Comparison of ENCODE assay signal across 12 cellular contexts in the genomic region with DNA sequence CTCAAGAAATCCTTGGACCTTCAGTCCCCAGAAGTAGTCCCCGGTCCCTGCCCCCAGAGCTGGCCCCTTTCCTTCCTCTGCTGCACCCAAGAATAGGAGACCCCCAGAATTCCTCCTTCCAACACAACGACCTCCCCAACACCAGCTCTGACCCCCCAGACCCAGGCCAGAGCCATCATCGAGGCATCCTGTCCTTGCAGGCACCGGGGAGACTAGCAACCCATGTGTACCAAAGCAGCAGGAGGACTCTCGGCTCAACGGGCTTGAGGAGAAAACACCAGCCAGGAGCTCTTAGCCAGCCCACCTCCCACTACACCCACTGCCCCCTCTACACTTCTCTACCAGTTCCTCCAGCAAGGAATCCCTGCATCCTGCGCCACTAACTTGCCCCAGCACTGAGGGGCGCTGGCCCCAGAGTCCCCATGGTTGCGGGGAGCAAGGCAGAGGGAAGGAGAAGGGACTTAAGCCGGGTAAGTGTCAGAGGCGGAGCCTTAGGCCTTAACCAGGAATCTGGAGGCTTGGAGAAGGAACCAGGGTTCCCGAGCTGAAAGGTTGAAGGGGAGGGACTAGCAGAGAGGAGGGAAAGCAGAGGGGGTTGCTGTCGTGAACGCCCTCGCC. TPM values are rescaled to one million over a fixed set of nuclear protein-coding genes. Genes with fewer than 3 reads are reported as not detected.
A peak's percentile ranks its signal among the peaks of the same experiment; 100 is the strongest.
DNase-seq lines count a peak whose midpoint lies in the region; ATAC-seq and TF ChIP-seq lines count a peak whose summit lies in the region.
"Had no signal": no experiment of that assay in that cellular context is flagged by ENCODE, and none has a peak within 500 bp of the region (broad histone marks: within the 10 kb centered on the region; RNA-seq: fewer than 3 reads in every experiment).

No MANE protein-coding gene starts in this region.

- H2BK5ac ChIP-seq in trophoblast cell (ENCODE audit: low read depth, low read length, poor library complexity): no peak overlapping the region

- no peak overlapping the region for H3K27ac Mint-ChIP-seq in Calu3 (ENCODE audit: unreplicated experiment)
- H3K27ac Mint-ChIP-seq in T-helper 17 cell: no peak overlapping the region
- H3K27ac Mint-ChIP-seq: natural killer cell treated with Interleukin-12 subunit alpha and Interleukin-12 subunit beta and Interleukin-15 and Interleukin-18, amount 100 ng/mL, for 72 hours had no signal

- no peak overlapping the region for H4K91ac ChIP-seq in trophoblast cell (ENCODE audit: low read depth, low read length)

- DNase-seq in Calu3 (no peak), T-helper 17 cell (no peak), trophoblast cell (no peak), Karpas-422 (no peak), midbrain (lab: John Stamatoyannopoulos, UW) (no peak), AG08396 (ENCODE audit: low spot score) (no peak)
- DNase-seq: GDM1 had no signal

- no CpG with 5 or more reads among the region's 15 CpGs for WGBS in trophoblast cell (ENCODE audit: extremely low coverage, insufficient coverage, insufficient read length)

- H3K9me3 Mint-ChIP-seq in Calu3 (ENCODE audit: low read depth, unreplicated experiment): no peaks in the 10 kb centered on the region
- H3K9me3 Mint-ChIP-seq: natural killer cell treated with Interleukin-12 subunit alpha and Interleukin-12 subunit beta and Interleukin-15 and Interleukin-18, amount 100 ng/mL, for 72 hours had no signal

- H3K4me3 ChIP-seq in iPS-15b (ENCODE audit: low read depth, low read length): peak overlapping the region; percentile 63
- H3K4me3 ChIP-seq in trophoblast cell (ENCODE audit: low read depth, low read length): no peak overlapping the region
- no peak overlapping the region for H3K4me3 ChIP-seq in Karpas-422 (ENCODE audit: low read length)
- H3K4me3 ChIP-seq: K562 had no signal

- no peak overlapping the region for H3K14ac ChIP-seq in trophoblast cell (ENCODE audit: low read length)

- H3K9ac ChIP-seq in iPS-15b (ENCODE audit: low read depth, low read length) (peak overlapping the region; percentile 24), trophoblast cell (ENCODE audit: low read length) (no peak overlapping the region), Karpas-422 (ENCODE audit: low read length) (no peak overlapping the region)

- intact Hi-C loops in Calu3 (cut with micrococcal nuclease; ENCODE audit: unreplicated experiment): loop anchor here (5.0 to 10.0 kb wide), 2 partner anchors 365 to 818 kb away; no protein-coding TSS in a partner anchor

- H3K36me3 ChIP-seq in iPS-15b (ENCODE audit: control insufficient read depth, insufficient read depth, low read length): no peaks in the 10 kb centered on the region
- no peaks in the 10 kb centered on the region for H3K36me3 ChIP-seq in trophoblast cell (ENCODE audit: control insufficient read depth in 1 of 2, insufficient read depth in 2 of 2, low read length in 2 of 2)
- no peaks in the 10 kb centered on the region for H3K36me3 ChIP-seq in Karpas-422 (ENCODE audit: insufficient read depth, low read length)

- peaks cover 65% of the 10 kb centered on the region for H3K27me3 ChIP-seq in iPS-15b (ENCODE audit: control insufficient read depth, insufficient read depth, low read length)
- peaks cover 57% of the 10 kb centered on the region for H3K27me3 ChIP-seq in trophoblast cell (ENCODE audit: insufficient read depth, low read length)
- H3K27me3 ChIP-seq in Karpas-422 (ENCODE audit: low read length): no peaks in the 10 kb centered on the region

- H3K27ac ChIP-seq in trophoblast cell (ENCODE audit: low read depth, low read length) (no peak overlapping the region), Karpas-422 (ENCODE audit: low read length) (no peak overlapping the region)
- H3K27ac ChIP-seq: C4-2B had no signal

- peak overlapping the region; percentile 63 for H3K4me2 ChIP-seq in trophoblast cell (ENCODE audit: low read length)
- H3K4me2 ChIP-seq in Karpas-422 (ENCODE audit: low read depth, low read length, poor library complexity, severe bottlenecking): no peak overlapping the region

- H3K36me3 Mint-ChIP-seq in Calu3 (ENCODE audit: insufficient read depth, unreplicated experiment) (peaks cover 5% of the 10 kb centered on the region), T-helper 17 cell (ENCODE audit: low read depth) (peaks cover 4% of the 10 kb centered on the region)
- H3K36me3 Mint-ChIP-seq: natural killer cell treated with Interleukin-12 subunit alpha and Interleukin-12 subunit beta and Interleukin-15 and Interleukin-18, amount 100 ng/mL, for 72 hours had no signal

- H3K4me1 ChIP-seq in iPS-15b (ENCODE audit: control insufficient read depth, insufficient read depth, low read length): peaks cover 2% of the 10 kb centered on the region
- H3K4me1 ChIP-seq in trophoblast cell (ENCODE audit: control insufficient read depth in 1 of 2, insufficient read depth in 2 of 2, low read length in 2 of 2): peaks cover 6 to 12% of the 10 kb centered on the region in 2 experiments
- H3K4me1 ChIP-seq in Karpas-422 (ENCODE audit: low read length): peaks cover 7% of the 10 kb centered on the region

- no peak overlapping the region for H2BK120ac ChIP-seq in trophoblast cell (ENCODE audit: insufficient read depth, low read length, poor library complexity)

- H3K4ac ChIP-seq in trophoblast cell (ENCODE audit: low read depth, low read length): no peak overlapping the region

- CTCF ChIA-PET in Calu3 (lab: Charles Lee): no interaction called here

- no peak overlapping the region for H2AK5ac ChIP-seq in trophoblast cell (ENCODE audit: low read length)

- H3K9me3 ChIP-seq in T-helper 17 cell (ENCODE audit: control insufficient read depth, low read length, poor library complexity, severe bottlenecking) (no peaks in the 10 kb centered on the region), iPS-15b (ENCODE audit: control insufficient read depth, insufficient read depth, low read length) (no peaks in the 10 kb centered on the region), trophoblast cell (ENCODE audit: insufficient read depth, low read depth, low read length) (peaks cover 9% of the 10 kb centered on the region), Karpas-422 (ENCODE audit: low read length) (no peaks in the 10 kb centered on the region)

- BruUV-seq in Calu3 (replicated peaks; lab: Mats Ljungman, UMichigan): no TSS peak

- H2BK12ac ChIP-seq in trophoblast cell (ENCODE audit: low read length): no peak overlapping the region

- no peak for TF ChIP-seq CTCF in Calu3 (IDR thresholded peaks at IDR 0.05; ENCODE audit: unreplicated experiment)

- H4K8ac ChIP-seq in trophoblast cell (ENCODE audit: low read depth, low read length): no peak overlapping the region

- H3K18ac ChIP-seq in trophoblast cell (ENCODE audit: low read length): no peak overlapping the region

- no peaks in the 10 kb centered on the region for H3K79me1 ChIP-seq in trophoblast cell (ENCODE audit: low read length)

- H3K27me3 Mint-ChIP-seq in Calu3 (ENCODE audit: unreplicated experiment) (peaks cover 75% of the 10 kb centered on the region), T-helper 17 cell (peaks cover 54% of the 10 kb centered on the region)

- H2AFZ ChIP-seq in trophoblast cell (ENCODE audit: insufficient read depth, low read length, poor library complexity) (no peak overlapping the region), Karpas-422 (ENCODE audit: low read length) (no peak overlapping the region)

- no peaks in the 10 kb centered on the region for H4K20me1 ChIP-seq in Karpas-422 (ENCODE audit: insufficient read depth, low read depth, low read length)

- no peaks in the 10 kb centered on the region for H3K79me2 ChIP-seq in trophoblast cell (ENCODE audit: control insufficient read depth, insufficient read depth, low read length, poor library complexity)
- no peaks in the 10 kb centered on the region for H3K79me2 ChIP-seq in Karpas-422 (ENCODE audit: low read length)

- H3K4me3 Mint-ChIP-seq in Calu3 (ENCODE audit: low read depth, unreplicated experiment) (peak overlapping the region; percentile 65), T-helper 17 cell (peak overlapping the region; percentile 43)
- H3K4me3 Mint-ChIP-seq: natural killer cell treated with Interleukin-12 subunit alpha and Interleukin-12 subunit beta and Interleukin-15 and Interleukin-18, amount 100 ng/mL, for 72 hours had no signal

- no peak overlapping the region for H4K12ac ChIP-seq in trophoblast cell (ENCODE audit: low read depth, low read length)

- H3K9me2 ChIP-seq in Karpas-422 (replicated peaks; ENCODE audit: insufficient read depth, low read length): no peaks in the 10 kb centered on the region

- H3K4me1 Mint-ChIP-seq in Calu3 (ENCODE audit: low read depth, unreplicated experiment) (peaks cover 8% of the 10 kb centered on the region), T-helper 17 cell (peaks cover 5% of the 10 kb centered on the region)

- no peak for ATAC-seq in T-helper 17 cell
- ATAC-seq in HG02973 (IDR thresholded peaks at IDR 0.05; ENCODE audit: unreplicated experiment): no peak

- no peak overlapping the region for H3K23ac ChIP-seq in trophoblast cell (ENCODE audit: low read length)

RNA-seq across cellular contexts. Expression of gene GRID1, which starts 3.9 kb away (rescaled TPM):
- total RNA-seq in Calu3 (2022) (0.10 TPM in 1 of 2 replicates, not detected in the other), T-helper 17 cell (not detected)
- 0.15 and 0.32 TPM in 2 replicates for polyA plus RNA-seq in trophoblast cell (2013)
- 0.07 and 0.18 TPM in 2 replicates for total RNA-seq in Karpas-422 (2014; rRNA removed; shearing (Covaris generic); ENCODE audit: low replicate concordance)
- total RNA-seq: natural killer cell treated with Interleukin-12 subunit alpha and Interleukin-12 subunit beta and Interleukin-15 and Interleukin-18, amount 100 ng/mL, for 72 hours had no signal
